In genomic region chr12:79563021-79563739, GRCh38 we compare ENCODE assay signal across 21 cellular contexts.
"Had no signal": no experiment of that assay in that cellular context is flagged by ENCODE, and none has a peak within 500 bp of the region (broad histone marks: within the 10 kb centered on the region; RNA-seq: fewer than 3 reads in every experiment).

No MANE protein-coding gene starts in this region.

- ATAC-seq: effector memory CD8-positive, alpha-beta T cell; gastroesophageal sphincter; heart left ventricle; naive thymus-derived CD8-positive, alpha-beta T cell had no signal

- H3K9me3 ChIP-seq: thyroid gland, vagina had no signal

- H3K27ac ChIP-seq: cardiac muscle cell, gastroesophageal sphincter, heart left ventricle, parathyroid adenoma, vagina, WERI-Rb-1 had no signal

- H3K9ac ChIP-seq: parathyroid adenoma had no signal

- H3K4me3 ChIP-seq: cardiac muscle cell, gastroesophageal sphincter, heart left ventricle, thyroid gland, vagina had no signal

- H3K27me3 ChIP-seq: cardiac muscle cell, gastroesophageal sphincter, heart left ventricle, thyroid gland, vagina had no signal

- H3K79me2 ChIP-seq: parathyroid adenoma had no signal

- H2AFZ ChIP-seq: parathyroid adenoma had no signal

- H3K36me3 ChIP-seq: thyroid gland, vagina, WERI-Rb-1 had no signal

- DNase-seq: activated CD4-positive, alpha-beta T cell treated with anti-CD3 and anti-CD28 coated beads for 1 hour; activated CD4-positive, alpha-beta T cell treated with anti-CD3 and anti-CD28 coated beads, Interleukin-2, amount 50 U/mL, for 4 hours; activated T-cell treated with anti-CD3 and anti-CD28 coated beads for 4 hours; amniotic stem cell; effector memory CD8-positive, alpha-beta T cell; erythroblast; heart left ventricle; immature natural killer cell; kidney glomerular epithelial cell; naive thymus-derived CD8-positive, alpha-beta T cell; stimulated activated CD4-positive, alpha-beta T cell treated with anti-CD3 and anti-CD28 coated beads, Interleukin-12 subunit alpha, Interleukin-12 subunit beta, amount 100 ng/mL, for 4 hours; stimulated activated CD4-positive, alpha-beta T cell treated with anti-CD3 and anti-CD28 coated beads, Interleukin-1b, Interleukin-23, amount 100 ng/mL, for 48 hours; stimulated activated naive CD4-positive, alpha-beta T cell treated with Interleukin-2 at 50 U/mL for 16 hours; SW 1271; T-helper 2 cell; thyroid gland; WERI-Rb-1 had no signal
